Comparison of ENCODE assay signal across 1 cellular context in genomic region chr20:1469925-1470571, GRCh38.
A peak's percentile ranks its signal among the peaks of the same experiment; 100 is the strongest.
TF ChIP-seq lines count a peak whose summit lies in the region.

No MANE protein-coding gene starts in this region.

TF ChIP-seq in HepG2, 621 proteins besides CTCF, POLR2A, EP300 and RAD21 (continued from another document and continues in another):
- TF ChIP-seq THAP8 (CRISPR knock-in tag; IDR thresholded peaks at IDR 0.05; ENCODE audit: borderline replicate concordance) (no peak), ARNT2 (CRISPR knock-in tag; IDR thresholded peaks at IDR 0.05; ENCODE audit: low read depth) (0 out of 2 replicates have a peak, but pooled peaks have one; percentile 33), RFX5 (IDR thresholded peaks at IDR 0.05; ENCODE audit: low read depth, low read length) (peak; percentile 38; the same call in 1 of the 2 replicates), MYC (CRISPR knock-in tag; IDR thresholded peaks at IDR 0.05; ENCODE audit: borderline replicate concordance) (peak; percentile 59; the same call in 1 of the 2 replicates), MTA3 (CRISPR knock-in tag; IDR thresholded peaks at IDR 0.05) (no peak), RARA (CRISPR knock-in tag; IDR thresholded peaks at IDR 0.05) (0 out of 2 replicates have a peak, but pooled peaks have one; percentile 45), MBD4 (IDR thresholded peaks at IDR 0.05; ENCODE audit: borderline replicate concordance, low read length) (no peak), ZBTB38 (CRISPR knock-in tag; IDR thresholded peaks at IDR 0.05) (no peak), ZNF567 (CRISPR knock-in tag; IDR thresholded peaks at IDR 0.05; ENCODE audit: borderline replicate concordance) (peak; percentile 91; the same call in 1 of the 2 replicates), KDM1A (CRISPR knock-in tag; IDR thresholded peaks at IDR 0.05) (no peak; the same call in 1 of the 2 replicates), NR2F6 (IDR thresholded peaks at IDR 0.05) (no peak), NR2F6 (CRISPR knock-in tag; IDR thresholded peaks at IDR 0.05) (peak; percentile 68; the same call in 1 of the 2 replicates), THAP7 (CRISPR knock-in tag; IDR thresholded peaks at IDR 0.05) (0 out of 2 replicates have a peak, but pooled peaks have one; percentile 57), ZSCAN22 (CRISPR knock-in tag; IDR thresholded peaks at IDR 0.05) (no peak), ZFP90 (CRISPR knock-in tag; IDR thresholded peaks at IDR 0.05; ENCODE audit: borderline replicate concordance) (0 out of 2 replicates have a peak, but pooled peaks have one; percentile 87), TMF1 (CRISPR knock-in tag; IDR thresholded peaks at IDR 0.05; ENCODE audit: low read depth) (no peak), ZNF761 (CRISPR knock-in tag; conservative IDR thresholded peaks at IDR 0.05) (peak; percentile 70; the same call in 1 of the 2 replicates), ARHGAP35 (CRISPR knock-in tag; IDR thresholded peaks at IDR 0.05; ENCODE audit: borderline replicate concordance) (no peak), ZBTB44 (CRISPR knock-in tag; IDR thresholded peaks at IDR 0.05) (no peak), ZNF138 (CRISPR knock-in tag; IDR thresholded peaks at IDR 0.05; ENCODE audit: low read depth) (no peak), ZNF777 (CRISPR knock-in tag; IDR thresholded peaks at IDR 0.05) (no peak), ZHX1 (CRISPR knock-in tag; IDR thresholded peaks at IDR 0.05; ENCODE audit: low read depth) (no peak), HOXD1 (CRISPR knock-in tag; IDR thresholded peaks at IDR 0.05) (no peak; the same call in 1 of the 2 replicates), HIC2 (CRISPR knock-in tag; IDR thresholded peaks at IDR 0.05; ENCODE audit: low read depth) (no peak), SMAD9 (CRISPR knock-in tag; IDR thresholded peaks at IDR 0.05) (no peak), E2F1 (CRISPR knock-in tag; IDR thresholded peaks at IDR 0.05) (no peak), ZNF264 (CRISPR knock-in tag; IDR thresholded peaks at IDR 0.05) (no peak), MBNL3 (CRISPR knock-in tag; conservative IDR thresholded peaks at IDR 0.05) (no peak), SNAPC2 (CRISPR knock-in tag; IDR thresholded peaks at IDR 0.05) (no peak), FOXC1 (CRISPR knock-in tag; IDR thresholded peaks at IDR 0.05; ENCODE audit: borderline replicate concordance) (peak; percentile 65; the same call in 1 of the 2 replicates), ZNF616 (CRISPR knock-in tag; IDR thresholded peaks at IDR 0.05; ENCODE audit: low read depth) (no peak), HNRNPUL1 (IDR thresholded peaks at IDR 0.05; ENCODE audit: low read depth, low read length) (no peak; the same call in 1 of the 2 replicates)
- TF ChIP-seq, protein P1, sequence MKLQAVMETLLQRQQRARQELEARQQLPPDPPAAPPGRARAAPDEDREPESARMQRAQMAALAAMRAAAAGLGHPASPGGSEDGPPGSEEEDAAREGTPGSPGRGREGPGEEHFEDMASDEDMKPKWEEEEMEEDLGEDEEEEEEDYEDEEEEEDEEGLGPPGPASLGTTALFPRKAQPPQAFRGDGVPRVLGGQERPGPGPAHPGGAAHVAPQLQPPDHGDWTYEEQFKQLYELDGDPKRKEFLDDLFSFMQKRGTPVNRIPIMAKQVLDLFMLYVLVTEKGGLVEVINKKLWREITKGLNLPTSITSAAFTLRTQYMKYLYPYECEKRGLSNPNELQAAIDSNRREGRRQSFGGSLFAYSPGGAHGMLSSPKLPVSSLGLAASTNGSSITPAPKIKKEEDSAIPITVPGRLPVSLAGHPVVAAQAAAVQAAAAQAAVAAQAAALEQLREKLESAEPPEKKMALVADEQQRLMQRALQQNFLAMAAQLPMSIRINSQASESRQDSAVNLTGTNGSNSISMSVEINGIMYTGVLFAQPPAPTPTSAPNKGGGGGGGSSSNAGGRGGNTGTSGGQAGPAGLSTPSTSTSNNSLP (IDR thresholded peaks at IDR 0.05; ENCODE audit: low read depth, low read length), result peak; percentile 77; the same call in 1 of the 2 replicates
- TF ChIP-seq, protein P2, sequence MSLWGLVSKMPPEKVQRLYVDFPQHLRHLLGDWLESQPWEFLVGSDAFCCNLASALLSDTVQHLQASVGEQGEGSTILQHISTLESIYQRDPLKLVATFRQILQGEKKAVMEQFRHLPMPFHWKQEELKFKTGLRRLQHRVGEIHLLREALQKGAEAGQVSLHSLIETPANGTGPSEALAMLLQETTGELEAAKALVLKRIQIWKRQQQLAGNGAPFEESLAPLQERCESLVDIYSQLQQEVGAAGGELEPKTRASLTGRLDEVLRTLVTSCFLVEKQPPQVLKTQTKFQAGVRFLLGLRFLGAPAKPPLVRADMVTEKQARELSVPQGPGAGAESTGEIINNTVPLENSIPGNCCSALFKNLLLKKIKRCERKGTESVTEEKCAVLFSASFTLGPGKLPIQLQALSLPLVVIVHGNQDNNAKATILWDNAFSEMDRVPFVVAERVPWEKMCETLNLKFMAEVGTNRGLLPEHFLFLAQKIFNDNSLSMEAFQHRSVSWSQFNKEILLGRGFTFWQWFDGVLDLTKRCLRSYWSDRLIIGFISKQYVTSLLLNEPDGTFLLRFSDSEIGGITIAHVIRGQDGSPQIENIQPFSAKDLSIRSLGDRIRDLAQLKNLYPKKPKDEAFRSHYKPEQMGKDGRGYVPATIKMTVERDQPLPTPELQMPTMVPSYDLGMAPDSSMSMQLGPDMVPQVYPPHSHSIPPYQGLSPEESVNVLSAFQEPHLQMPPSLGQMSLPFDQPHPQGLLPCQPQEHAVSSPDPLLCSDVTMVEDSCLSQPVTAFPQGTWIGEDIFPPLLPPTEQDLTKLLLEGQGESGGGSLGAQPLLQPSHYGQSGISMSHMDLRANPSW (CRISPR knock-in tag; IDR thresholded peaks at IDR 0.05; ENCODE audit: borderline replicate concordance), result peak; percentile 96
- TF ChIP-seq, protein P3, sequence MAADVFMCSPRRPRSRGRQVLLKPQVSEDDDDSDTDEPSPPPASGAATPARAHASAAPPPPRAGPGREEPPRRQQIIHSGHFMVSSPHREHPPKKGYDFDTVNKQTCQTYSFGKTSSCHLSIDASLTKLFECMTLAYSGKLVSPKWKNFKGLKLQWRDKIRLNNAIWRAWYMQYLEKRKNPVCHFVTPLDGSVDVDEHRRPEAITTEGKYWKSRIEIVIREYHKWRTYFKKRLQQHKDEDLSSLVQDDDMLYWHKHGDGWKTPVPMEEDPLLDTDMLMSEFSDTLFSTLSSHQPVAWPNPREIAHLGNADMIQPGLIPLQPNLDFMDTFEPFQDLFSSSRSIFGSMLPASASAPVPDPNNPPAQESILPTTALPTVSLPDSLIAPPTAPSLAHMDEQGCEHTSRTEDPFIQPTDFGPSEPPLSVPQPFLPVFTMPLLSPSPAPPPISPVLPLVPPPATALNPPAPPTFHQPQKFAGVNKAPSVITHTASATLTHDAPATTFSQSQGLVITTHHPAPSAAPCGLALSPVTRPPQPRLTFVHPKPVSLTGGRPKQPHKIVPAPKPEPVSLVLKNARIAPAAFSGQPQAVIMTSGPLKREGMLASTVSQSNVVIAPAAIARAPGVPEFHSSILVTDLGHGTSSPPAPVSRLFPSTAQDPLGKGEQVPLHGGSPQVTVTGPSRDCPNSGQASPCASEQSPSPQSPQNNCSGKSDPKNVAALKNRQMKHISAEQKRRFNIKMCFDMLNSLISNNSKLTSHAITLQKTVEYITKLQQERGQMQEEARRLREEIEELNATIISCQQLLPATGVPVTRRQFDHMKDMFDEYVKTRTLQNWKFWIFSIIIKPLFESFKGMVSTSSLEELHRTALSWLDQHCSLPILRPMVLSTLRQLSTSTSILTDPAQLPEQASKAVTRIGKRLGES (CRISPR knock-in tag; IDR thresholded peaks at IDR 0.05; ENCODE audit: borderline replicate concordance), result no peak
- TF ChIP-seq, protein P4, sequence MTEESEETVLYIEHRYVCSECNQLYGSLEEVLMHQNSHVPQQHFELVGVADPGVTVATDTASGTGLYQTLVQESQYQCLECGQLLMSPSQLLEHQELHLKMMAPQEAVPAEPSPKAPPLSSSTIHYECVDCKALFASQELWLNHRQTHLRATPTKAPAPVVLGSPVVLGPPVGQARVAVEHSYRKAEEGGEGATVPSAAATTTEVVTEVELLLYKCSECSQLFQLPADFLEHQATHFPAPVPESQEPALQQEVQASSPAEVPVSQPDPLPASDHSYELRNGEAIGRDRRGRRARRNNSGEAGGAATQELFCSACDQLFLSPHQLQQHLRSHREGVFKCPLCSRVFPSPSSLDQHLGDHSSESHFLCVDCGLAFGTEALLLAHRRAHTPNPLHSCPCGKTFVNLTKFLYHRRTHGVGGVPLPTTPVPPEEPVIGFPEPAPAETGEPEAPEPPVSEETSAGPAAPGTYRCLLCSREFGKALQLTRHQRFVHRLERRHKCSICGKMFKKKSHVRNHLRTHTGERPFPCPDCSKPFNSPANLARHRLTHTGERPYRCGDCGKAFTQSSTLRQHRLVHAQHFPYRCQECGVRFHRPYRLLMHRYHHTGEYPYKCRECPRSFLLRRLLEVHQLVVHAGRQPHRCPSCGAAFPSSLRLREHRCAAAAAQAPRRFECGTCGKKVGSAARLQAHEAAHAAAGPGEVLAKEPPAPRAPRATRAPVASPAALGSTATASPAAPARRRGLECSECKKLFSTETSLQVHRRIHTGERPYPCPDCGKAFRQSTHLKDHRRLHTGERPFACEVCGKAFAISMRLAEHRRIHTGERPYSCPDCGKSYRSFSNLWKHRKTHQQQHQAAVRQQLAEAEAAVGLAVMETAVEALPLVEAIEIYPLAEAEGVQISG (CRISPR knock-in tag; IDR thresholded peaks at IDR 0.05), result peak; percentile 80
